15 cellular contexts compared by ENCODE assay signal in genomic region chr15:90178468-90179435, GRCh38. TPM values are rescaled to one million over a fixed set of nuclear protein-coding genes. Genes with fewer than 3 reads are reported as not detected.
A peak's percentile ranks its signal among the peaks of the same experiment; 100 is the strongest.
DNase-seq lines count a peak whose midpoint lies in the region; ATAC-seq and TF ChIP-seq lines count a peak whose summit lies in the region.
"Had no signal": no experiment of that assay in that cellular context is flagged by ENCODE, and none has a peak within 500 bp of the region (broad histone marks: within the 10 kb centered on the region; RNA-seq: fewer than 3 reads in every experiment).

No MANE protein-coding gene starts in this region.

- no peaks in the 10 kb centered on the region for H3K79me2 ChIP-seq in mammary epithelial cell (ENCODE audit: insufficient read depth, low read length)

- TF ChIP-seq CTCF in mammary epithelial cell (conservative IDR thresholded peaks at IDR 0.05 in 1 of 2, IDR thresholded peaks at IDR 0.05 in 1 of 2; ENCODE audit: extremely low read depth in 1 of 2, insufficient read depth in 1 of 2, low read depth in 1 of 2, low read length in 2 of 2) (no peak), breast epithelium (IDR thresholded peaks at IDR 0.05) (no peak), activated B cell treated with CpG ODN at 0.5 μM for 24 hours (IDR thresholded peaks at IDR 0.05) (no peak), tibial nerve (IDR thresholded peaks at IDR 0.05) (no peak), adrenal gland (IDR thresholded peaks at IDR 0.05) (no peak)

- no peaks in the 10 kb centered on the region for H3K9me3 ChIP-seq in mammary epithelial cell (replicated peaks; ENCODE audit: insufficient read depth, low read length)
- no peaks in the 10 kb centered on the region for H3K9me3 ChIP-seq in breast epithelium
- no peaks in the 10 kb centered on the region for H3K9me3 ChIP-seq in tibial nerve
- H3K9me3 ChIP-seq in adrenal gland (replicated peaks in 1 of 3), result no peaks in the 10 kb centered on the region
- H3K9me3 ChIP-seq: Caco-2 had no signal

- no peak for TF ChIP-seq POLR2A in breast epithelium (IDR thresholded peaks at IDR 0.05)
- TF ChIP-seq POLR2A in tibial nerve (IDR thresholded peaks at IDR 0.05), result no peak
- TF ChIP-seq POLR2A in adrenal gland (IDR thresholded peaks at IDR 0.05), result no peak

- H3K36me3 ChIP-seq in mammary epithelial cell (ENCODE audit: insufficient read depth, low read length) (no peaks in the 10 kb centered on the region), breast epithelium (no peaks in the 10 kb centered on the region), tibial nerve (no peaks in the 10 kb centered on the region), adrenal gland (replicated peaks in 1 of 2) (no peaks in the 10 kb centered on the region)

- H3K27ac ChIP-seq in mammary epithelial cell (ENCODE audit: insufficient read depth, low read depth, low read length), result no peak overlapping the region
- H3K27ac ChIP-seq in breast epithelium, result no peak overlapping the region
- peak overlapping the region in 3 of 4 donors; percentile 84 to 94 (median 92) for H3K27ac ChIP-seq in tibial nerve
- no peak overlapping the region for H3K27ac ChIP-seq in adrenal gland

- H3K4me2 ChIP-seq in mammary epithelial cell (ENCODE audit: insufficient read depth, low read depth, low read length), result no peak overlapping the region

- no TSS peak for BruUV-seq in mammary epithelial cell (replicated peaks; lab: Mats Ljungman, UMichigan)

- peak overlapping the region; percentile 27 for H2AFZ ChIP-seq in mammary epithelial cell (ENCODE audit: low read depth, low read length)

- H3K9me3 Mint-ChIP-seq in activated B cell treated with CpG ODN at 0.5 μM for 24 hours, result no peaks in the 10 kb centered on the region

- H3K27me3 ChIP-seq in mammary epithelial cell (ENCODE audit: insufficient read depth, low read length), result no peaks in the 10 kb centered on the region
- no peaks in the 10 kb centered on the region for H3K27me3 ChIP-seq in breast epithelium
- no peaks in the 10 kb centered on the region for H3K27me3 ChIP-seq in tibial nerve
- H3K27me3 ChIP-seq in adrenal gland, result no peaks in the 10 kb centered on the region

- H3K4me1 ChIP-seq in mammary epithelial cell (ENCODE audit: insufficient read depth, low read length) (peaks cover 3% of the 10 kb centered on the region), breast epithelium (peaks cover 0 to 3% of the 10 kb centered on the region in 2 donors), tibial nerve (peaks cover 0 to 53% (median 31%) of the 10 kb centered on the region in 4 donors), adrenal gland (replicated peaks in 1 of 2) (peaks cover 20 to 25% of the 10 kb centered on the region in 2 donors)

- H3K36me3 Mint-ChIP-seq in activated B cell treated with CpG ODN at 0.5 μM for 24 hours (ENCODE audit: low read depth), result no peaks in the 10 kb centered on the region

- H3K4me3 Mint-ChIP-seq in activated B cell treated with CpG ODN at 0.5 μM for 24 hours, result peak overlapping the region; percentile 9
- H3K4me3 Mint-ChIP-seq: activated CD8-positive, alpha-beta T cell treated with anti-CD3 and anti-CD28 coated beads, Interleukin-2, amount 10 ng/mL, durations not matched to agents 7 days and 5 days; nephron progenitor cell had no signal

- no peak overlapping the region for H3K9ac ChIP-seq in mammary epithelial cell (ENCODE audit: insufficient read depth, low read length)

- CTCF ChIA-PET in mammary epithelial cell (lab: Charles Lee; ENCODE audit: low non-redundant PET) (no interaction called here), activated B cell treated with CpG ODN at 0.5 μM for 24 hours (lab: Charles Lee) (interaction anchor here (0.6 to 2.5 kb wide), 5 partner anchors 13 to 44 kb away, joined by 3 to 10 read pairs (median 4); no protein-coding TSS in a partner anchor)

- intact Hi-C loops in mammary epithelial cell (cut with micrococcal nuclease), result no loop called here
- intact Hi-C loops in breast epithelium (cut with DNase I; ENCODE audit: low total_unique reads), result no loop called here
- intact Hi-C loops in activated B cell treated with CpG ODN at 0.5 μM for 24 hours (cut with micrococcal nuclease), result no loop called here
- intact Hi-C loops in adrenal gland (cut with DNase I), result no loop called here

- ATAC-seq in HG03175 (IDR thresholded peaks at IDR 0.05; ENCODE audit: unreplicated experiment) (peak; percentile 60), activated B cell treated with CpG ODN at 0.5 μM for 24 hours (ENCODE audit: low read depth) (peak; percentile 62), HG03571 (IDR thresholded peaks at IDR 0.05; ENCODE audit: unreplicated experiment) (no peak)
- ATAC-seq: activated CD8-positive, alpha-beta T cell treated with anti-CD3 and anti-CD28 coated beads, Interleukin-2, amount 10 ng/mL, durations not matched to agents 7 days and 5 days; sciatic nerve; stimulated activated naive CD8-positive, alpha-beta T cell treated with anti-CD3 and anti-CD28 coated beads, Interleukin-15, Interleukin-2, amounts not matched to agents 100 U/mL and 50 U/mL, for 24 hours had no signal

- DNase-seq in mammary epithelial cell (no peak), breast epithelium (ENCODE audit: low spot score in 2 of 2) (no peak), activated B cell treated with CpG ODN at 0.5 μM for 24 hours (no peak), tibial nerve (ENCODE audit: low spot score in 2 of 2) (no peak), NCI-H446 (lab: John Stamatoyannopoulos, UW) (no peak), adrenal gland (no peak)
- DNase-seq: activated CD8-positive, alpha-beta T cell treated with anti-CD3 and anti-CD28 coated beads, Interleukin-2, amount 10 ng/mL, durations not matched to agents 7 days and 5 days; Caco-2; KG1; nephron progenitor cell; Right ventricle myocardium superior; stimulated activated naive CD8-positive, alpha-beta T cell treated with anti-CD3 and anti-CD28 coated beads, Interleukin-15, Interleukin-2, amounts not matched to agents 100 U/mL and 50 U/mL, for 24 hours had no signal

- H3K27me3 Mint-ChIP-seq in activated B cell treated with CpG ODN at 0.5 μM for 24 hours, result no peaks in the 10 kb centered on the region

- H4K20me1 ChIP-seq in mammary epithelial cell (ENCODE audit: insufficient read depth, low read length), result no peaks in the 10 kb centered on the region

- H3K4me3 ChIP-seq in mammary epithelial cell (replicated peaks in 1 of 3; ENCODE audit: insufficient read depth in 1 of 3, low read depth in 2 of 3, low read length in 3 of 3), result no peak overlapping the region
- no peak overlapping the region for H3K4me3 ChIP-seq in breast epithelium
- H3K4me3 ChIP-seq in tibial nerve, result no peak overlapping the region
- H3K4me3 ChIP-seq in adrenal gland, result no peak overlapping the region

- POLR2A ChIA-PET in activated B cell treated with CpG ODN at 0.5 μM for 24 hours (lab: Charles Lee), result interaction anchor here (0.7 to 1.9 kb wide), 8 partner anchors 12 to 87 kb away, joined by 3 to 14 read pairs (median 4); partner anchors contain the start of genes CIB1, NGRN and SEMA4B

- dilution Hi-C loops in mammary epithelial cell (cut with HindIII; ENCODE audit: low sequenced_read_pairs), result no loop called here

- TF ChIP-seq EP300 in tibial nerve (IDR thresholded peaks at IDR 0.05), result no peak

- peaks cover 48% of the 10 kb centered on the region for H3K4me1 Mint-ChIP-seq in activated B cell treated with CpG ODN at 0.5 μM for 24 hours

- 85% methylated on average over 9 of the region's 10 CpGs for WGBS in mammary epithelial cell (ENCODE audit: low coverage, missing lambda C conversion rate)
- 71 to 75% methylated on average over 10 of the region's 10 CpGs for WGBS in tibial nerve, 2 donors
- WGBS in adrenal gland, 4 donors, result 70 to 78% (median 74%) methylated on average over 10 of the region's 10 CpGs

- H3K27ac Mint-ChIP-seq in activated B cell treated with CpG ODN at 0.5 μM for 24 hours, result peak overlapping the region; percentile 84
- H3K27ac Mint-ChIP-seq: activated CD8-positive, alpha-beta T cell treated with anti-CD3 and anti-CD28 coated beads, Interleukin-2, amount 10 ng/mL, durations not matched to agents 7 days and 5 days had no signal

- in situ Hi-C loops in mammary epithelial cell (cut with MboI; ENCODE audit: low sequenced_read_pairs in 2 of 2), result no loop called here

RNA-seq across cellular contexts. Expression of gene SEMA4B, which starts 22.4 kb away (rescaled TPM):
- total RNA-seq in mammary epithelial cell (100 to 1,000 TPM in 1 of 2 donors, 10 to 100 TPM in 1; 44.3 to 108 TPM), breast epithelium (10 to 100 TPM in 2 of 3 donors, 1 to 10 TPM in 1; 6.6 to 72.8 (median 56.9) TPM), activated B cell treated with CpG ODN at 0.5 μM for 24 hours (68.1 and 85.1 TPM in 2 replicates), tibial nerve (100 to 1,000 TPM in 1 of 4 donors, 10 to 100 TPM in 3; 43.1 to 104 (median 59.0) TPM), adrenal gland (100 to 1,000 TPM in 4 of 8 donors, 10 to 100 TPM in 4; 27.5 to 155 (median 97.3) TPM)
- polyA plus RNA-seq in mammary epithelial cell (85.9 TPM), adrenal gland (10 to 100 TPM; 20.2 to 50.3 (median 41.6) TPM)
- 152 TPM for polyA minus RNA-seq in mammary epithelial cell

RNA-seq across cellular contexts. Expression of gene CIB1, which starts 55.0 kb away (rescaled TPM):
- total RNA-seq in mammary epithelial cell (10 to 100 TPM; 14.8 to 74.6 TPM), breast epithelium (10 to 100 TPM; 30.2 to 61.3 (median 49.5) TPM), activated B cell treated with CpG ODN at 0.5 μM for 24 hours (96.6 and 105 TPM in 2 replicates), tibial nerve (10 to 100 TPM; 27.5 to 48.1 (median 37.8) TPM), adrenal gland (100 to 1,000 TPM in 5 of 8 donors, 10 to 100 TPM in 3; 38.8 to 191 (median 121) TPM)
- polyA plus RNA-seq in mammary epithelial cell (115 TPM), adrenal gland (100 to 1,000 TPM; 138 to 259 (median 141) TPM)
- polyA minus RNA-seq in mammary epithelial cell, result 42.4 TPM

RNA-seq across cellular contexts. Expression of gene GDPGP1, which starts 55.3 kb away (rescaled TPM):
- 1 to 10 TPM; 3.9 to 6.8 TPM for total RNA-seq in mammary epithelial cell
- polyA plus RNA-seq in mammary epithelial cell, result 2.6 TPM
- polyA minus RNA-seq in mammary epithelial cell, result 7.6 TPM
- total RNA-seq in breast epithelium, result 1 to 10 TPM; 3.4 to 9.4 (median 7.5) TPM
- 6.1 and 6.2 TPM in 2 replicates for total RNA-seq in activated B cell treated with CpG ODN at 0.5 μM for 24 hours
- 1 to 10 TPM; 1.4 to 6.9 (median 4.9) TPM for total RNA-seq in tibial nerve
- 10 to 100 TPM in 5 of 8 donors, 1 to 10 TPM in 3; 7.0 to 17.1 (median 10.4) TPM for total RNA-seq in adrenal gland
- 1 to 10 TPM; 2.6 to 4.7 (median 2.9) TPM for polyA plus RNA-seq in adrenal gland

Comparison
In these comparisons a context has a peak if more than half of its experiments do, and no peak if none do; other contexts are left out.
1. H3K27ac ChIP-seq: peak in tibial nerve (3 of 4); none in mammary epithelial cell (single experiment), breast epithelium (0 of 2) and adrenal gland (0 of 5).